ENCODE assay signal across 14 cellular contexts in genomic region chr9:130008577-130008976, GRCh38. TPM values are rescaled to one million over a fixed set of nuclear protein-coding genes. Genes with fewer than 3 reads are reported as not detected.
A peak's percentile ranks its signal among the peaks of the same experiment; 100 is the strongest.
DNase-seq lines count a peak whose midpoint lies in the region; ATAC-seq, FAIRE-seq and TF ChIP-seq lines count a peak whose summit lies in the region.
"Had no signal": no experiment of that assay in that cellular context is flagged by ENCODE, and none has a peak within 500 bp of the region (broad histone marks: within the 10 kb centered on the region; RNA-seq: fewer than 3 reads in every experiment).

No MANE protein-coding gene starts in this region.

- peak overlapping the region; percentile 13 for H3K4me3 Mint-ChIP-seq in T-helper 1 cell treated with Interleukin-12 subunit alpha and Interleukin-12 subunit beta and Interleukin-4 antibody, amounts not matched to agents 30 μg/mL and 1 μg/mL, for 36 hours
- H3K4me3 Mint-ChIP-seq in T-cell: peak overlapping the region; percentile 6 to 35 (median 25)

- no peak overlapping the region for H3K9ac ChIP-seq in endothelial cell of umbilical vein (replicated peaks; ENCODE audit: extremely low read depth, insufficient read depth, low read length)
- no peak overlapping the region for H3K9ac ChIP-seq in MM.1S (ENCODE audit: low read length)

- no peaks in the 10 kb centered on the region for H3K27me3 Mint-ChIP-seq in T-helper 1 cell treated with Interleukin-12 subunit alpha and Interleukin-12 subunit beta and Interleukin-4 antibody, amounts not matched to agents 30 μg/mL and 1 μg/mL, for 36 hours (ENCODE audit: low read depth)
- no peaks in the 10 kb centered on the region for H3K27me3 Mint-ChIP-seq in T-cell

- no peak for ATAC-seq in T-cell (replicated peaks in 1 of 4)
- ATAC-seq in stimulated activated naive CD8-positive, alpha-beta T cell treated with anti-CD3 and anti-CD28 coated beads, Interleukin-15, Interleukin-2, amounts not matched to agents 100 U/mL and 50 U/mL, for 24 hours: no peak
- ATAC-seq in GM21619 (IDR thresholded peaks at IDR 0.05; ENCODE audit: unreplicated experiment): no peak
- ATAC-seq: lower lobe of right lung had no signal

- dilution Hi-C loops in endothelial cell of umbilical vein (cut with MboI; ENCODE audit: extremely low pct_ligation_motif_present, low sequenced_read_pairs): no loop called here

- peaks cover 19% of the 10 kb centered on the region for H3K36me3 Mint-ChIP-seq in T-helper 1 cell treated with Interleukin-12 subunit alpha and Interleukin-12 subunit beta and Interleukin-4 antibody, amounts not matched to agents 30 μg/mL and 1 μg/mL, for 36 hours (ENCODE audit: low read depth)
- peaks cover 10% of the 10 kb centered on the region for H3K36me3 Mint-ChIP-seq in T-cell

- TF ChIP-seq CTCF in endothelial cell of umbilical vein (IDR thresholded peaks at IDR 0.05; ENCODE audit: extremely low read depth in 1 of 2, insufficient read depth in 1 of 2, low read depth in 1 of 2, low read length in 2 of 2): no peak
- no peak for TF ChIP-seq CTCF in MM.1S (IDR thresholded peaks at IDR 0.05; ENCODE audit: low read length)

- DNase-seq in T-helper 1 cell (no peak), T-cell (no peak), endothelial cell of umbilical vein (ENCODE audit: low read depth, low spot score) (no peak), RCC 7860 (ENCODE audit: low spot score) (no peak), MM.1S (no peak)
- DNase-seq in stimulated activated naive CD8-positive, alpha-beta T cell treated with anti-CD3 and anti-CD28 coated beads, Interleukin-15, Interleukin-2, amounts not matched to agents 100 U/mL and 50 U/mL, for 24 hours: peak; percentile 2
- DNase-seq: cerebellar nuclear complex, hypothalamus, lower lobe of right lung, MV-4-11 had no signal

- H3K4me2 ChIP-seq in endothelial cell of umbilical vein (ENCODE audit: insufficient read depth, low read length) (no peak overlapping the region), MM.1S (ENCODE audit: low read depth, low read length) (no peak overlapping the region)

- BruUV-seq in endothelial cell of umbilical vein (replicated peaks; lab: Mats Ljungman, UMichigan): no TSS peak

- POLR2A ChIA-PET in T-cell (lab: Charles Lee): interaction anchor here (0.5 to 1.3 kb wide), 8 partner anchors 8 to 122 kb away, joined by 3 to 11 read pairs (median 4); no protein-coding TSS in a partner anchor
- POLR2A ChIA-PET in endothelial cell of umbilical vein (lab: Charles Lee): no interaction called here

- H3K79me2 ChIP-seq in endothelial cell of umbilical vein (ENCODE audit: control insufficient read depth, insufficient read depth, low read length): no peaks in the 10 kb centered on the region
- H3K79me2 ChIP-seq in MM.1S (ENCODE audit: low read length): peaks cover 22% of the 10 kb centered on the region

- FAIRE-seq in endothelial cell of umbilical vein (lab: Jason Lieb, UNC) (peak; percentile 4), RCC 7860 (lab: Jason Lieb, UNC) (no peak)

- H4K20me1 ChIP-seq in endothelial cell of umbilical vein (replicated peaks; ENCODE audit: control insufficient read depth, extremely low read depth, insufficient read depth, low read length) (no peaks in the 10 kb centered on the region), MM.1S (ENCODE audit: insufficient read depth, low read length) (no peaks in the 10 kb centered on the region)

- no peak overlapping the region for H3K27ac ChIP-seq in endothelial cell of umbilical vein (ENCODE audit: insufficient read depth, low read depth, low read length)
- no peak overlapping the region for H3K27ac ChIP-seq in MM.1S (ENCODE audit: low read length)
- H3K27ac ChIP-seq: 22Rv1, suprapubic skin had no signal

- peaks cover 58% of the 10 kb centered on the region for H3K4me1 Mint-ChIP-seq in T-helper 1 cell treated with Interleukin-12 subunit alpha and Interleukin-12 subunit beta and Interleukin-4 antibody, amounts not matched to agents 30 μg/mL and 1 μg/mL, for 36 hours (ENCODE audit: low read depth)
- H3K4me1 Mint-ChIP-seq in T-cell: peaks cover 83 to 85% (median 84%) of the 10 kb centered on the region in 3 donors

- H3K4me3 ChIP-seq in endothelial cell of umbilical vein (replicated peaks in 1 of 3; ENCODE audit: insufficient read depth in 1 of 3, low read depth in 1 of 3, low read length in 3 of 3) (no peak overlapping the region), MM.1S (ENCODE audit: low read length) (no peak overlapping the region)
- H3K4me3 ChIP-seq: lower lobe of right lung, suprapubic skin had no signal

- TF ChIP-seq POLR2A in endothelial cell of umbilical vein (IDR thresholded peaks at IDR 0.05; ENCODE audit: low read depth, low read length): no peak

- H3F3A ChIP-seq in MM.1S (ENCODE audit: insufficient read depth, low read length): peaks cover 11% of the 10 kb centered on the region

- intact Hi-C loops in endothelial cell of umbilical vein (cut with micrococcal nuclease): no loop called here

- no peaks in the 10 kb centered on the region for H3K36me3 ChIP-seq in endothelial cell of umbilical vein (ENCODE audit: control insufficient read depth in 2 of 2, extremely low read depth in 1 of 2, insufficient read depth in 2 of 2, low read length in 2 of 2)
- H3K36me3 ChIP-seq in MM.1S (replicated peaks; ENCODE audit: insufficient read depth, low read length): no peaks in the 10 kb centered on the region
- H3K36me3 ChIP-seq: lower lobe of right lung, suprapubic skin had no signal

- no peaks in the 10 kb centered on the region for H3K27me3 ChIP-seq in endothelial cell of umbilical vein (ENCODE audit: control insufficient read depth in 2 of 2, insufficient read depth in 2 of 2, low read length in 2 of 2)
- H3K27me3 ChIP-seq in MM.1S (replicated peaks; ENCODE audit: insufficient read depth, low read length): no peaks in the 10 kb centered on the region
- H3K27me3 ChIP-seq: suprapubic skin had no signal

- no peaks in the 10 kb centered on the region for H3K9me1 ChIP-seq in endothelial cell of umbilical vein (replicated peaks; ENCODE audit: control insufficient read depth, extremely low read depth, insufficient read depth, low read length)

- peak overlapping the region; percentile 79 for H3K27ac Mint-ChIP-seq in T-helper 1 cell treated with Interleukin-12 subunit alpha and Interleukin-12 subunit beta and Interleukin-4 antibody, amounts not matched to agents 30 μg/mL and 1 μg/mL, for 36 hours
- peak overlapping the region; percentile 86 to 91 for H3K27ac Mint-ChIP-seq in T-cell

- H3K9me3 ChIP-seq in endothelial cell of umbilical vein (replicated peaks; ENCODE audit: control insufficient read depth, insufficient read depth, low read length) (no peaks in the 10 kb centered on the region), MM.1S (replicated peaks; ENCODE audit: insufficient read depth, low read length) (no peaks in the 10 kb centered on the region)
- H3K9me3 ChIP-seq: lower lobe of right lung, suprapubic skin had no signal

- H3K4me1 ChIP-seq in endothelial cell of umbilical vein (ENCODE audit: control insufficient read depth, extremely low read depth, insufficient read depth, low read length): no peaks in the 10 kb centered on the region
- peaks cover 10% of the 10 kb centered on the region for H3K4me1 ChIP-seq in MM.1S (ENCODE audit: low read length)

- H2AFZ ChIP-seq in endothelial cell of umbilical vein (ENCODE audit: low read depth, low read length) (no peak overlapping the region), MM.1S (ENCODE audit: low read length) (no peak overlapping the region)

- peaks cover 6% of the 10 kb centered on the region for H3K9me3 Mint-ChIP-seq in T-helper 1 cell treated with Interleukin-12 subunit alpha and Interleukin-12 subunit beta and Interleukin-4 antibody, amounts not matched to agents 30 μg/mL and 1 μg/mL, for 36 hours
- H3K9me3 Mint-ChIP-seq in T-cell: peaks cover 0 to 3% (median 0%) of the 10 kb centered on the region in 3 donors

- CTCF ChIA-PET in T-cell (lab: Charles Lee) (interaction anchor here in 1 of 2 donors (0.5 to 1.8 kb wide), 2 partner anchors 45 to 64 kb away, joined by 3 to 7 read pairs; no protein-coding TSS in a partner anchor), endothelial cell of umbilical vein (lab: Charles Lee) (no interaction called here)

- H3K9me2 ChIP-seq in MM.1S (replicated peaks; ENCODE audit: insufficient read depth, low read length): no peaks in the 10 kb centered on the region

TF ChIP-seq in endothelial cell of umbilical vein, 7 proteins besides CTCF, POLR2A, EP300 and RAD21 (continues in another document):
- TF ChIP-seq MYC (IDR thresholded peaks at IDR 0.05; ENCODE audit: low read depth, low read length): no peak
- no peak for TF ChIP-seq POLR2AphosphoS5 (IDR thresholded peaks at IDR 0.05; ENCODE audit: insufficient read depth, low read depth, low read length)
- no peak for TF ChIP-seq MAX (IDR thresholded peaks at IDR 0.05; ENCODE audit: insufficient read depth, insufficient read length)
- TF ChIP-seq EZH2 (IDR thresholded peaks at IDR 0.05; ENCODE audit: borderline replicate concordance, low read depth, low read length, severe bottlenecking): no peak
- no peak for TF ChIP-seq GATA2 (IDR thresholded peaks at IDR 0.05; ENCODE audit: insufficient read depth, insufficient read length, low read depth, low read length)
- no peak for TF ChIP-seq FOS (IDR thresholded peaks at IDR 0.05; ENCODE audit: borderline replicate concordance, insufficient read depth, low read length)

RNA-seq across cellular contexts. Expression of gene FNBP1, which starts 34.4 kb away (rescaled TPM):
- 100 to 1,000 TPM; 166 to 211 (median 182) TPM for total RNA-seq in T-cell
- 36.2 and 43.9 TPM in 2 replicates for total RNA-seq in endothelial cell of umbilical vein
- polyA plus RNA-seq in endothelial cell of umbilical vein: 7.7 and 10.9 TPM in 2 replicates
- 12.9 and 13.1 TPM in 2 replicates for polyA plus RNA-seq in endothelial cell of umbilical vein (2011; cell fraction: cytosol; rRNA removed)
- 17.9 and 18.7 TPM in 2 replicates for polyA plus RNA-seq in endothelial cell of umbilical vein (2011; cell fraction: nucleus; rRNA removed)
- polyA plus RNA-seq in endothelial cell of umbilical vein (2012): 14.3 and 20.1 TPM in 2 replicates
- 17.1 and 19.3 TPM in 2 replicates for polyA minus RNA-seq in endothelial cell of umbilical vein
- polyA minus RNA-seq in endothelial cell of umbilical vein (2011; cell fraction: cytosol; rRNA and poly(A)+ RNA removed): 16.2 TPM
- polyA minus RNA-seq in endothelial cell of umbilical vein (2011; cell fraction: nucleus; rRNA and poly(A)+ RNA removed): 28.4 and 34.7 TPM in 2 replicates

RNA-seq across cellular contexts. Expression of gene GPR107, which starts 45.1 kb away (rescaled TPM):
- total RNA-seq in T-cell (10 to 100 TPM; 21.3 to 29.1 (median 22.1) TPM), endothelial cell of umbilical vein (38.9 and 41.5 TPM in 2 replicates)
- 25.9 and 27.2 TPM in 2 replicates for polyA plus RNA-seq in endothelial cell of umbilical vein
- polyA plus RNA-seq in endothelial cell of umbilical vein (2011; cell fraction: cytosol; rRNA removed): 23.8 and 25.4 TPM in 2 replicates
- 38.0 and 38.7 TPM in 2 replicates for polyA plus RNA-seq in endothelial cell of umbilical vein (2011; cell fraction: nucleus; rRNA removed)
- polyA plus RNA-seq in endothelial cell of umbilical vein (2012): 35.1 and 36.8 TPM in 2 replicates
- polyA minus RNA-seq in endothelial cell of umbilical vein: 47.9 and 53.6 TPM in 2 replicates
- polyA minus RNA-seq in endothelial cell of umbilical vein (2011; cell fraction: cytosol; rRNA and poly(A)+ RNA removed): 22.6 TPM
- 40.5 and 45.3 TPM in 2 replicates for polyA minus RNA-seq in endothelial cell of umbilical vein (2011; cell fraction: nucleus; rRNA and poly(A)+ RNA removed)
